In the genomic region with DNA sequence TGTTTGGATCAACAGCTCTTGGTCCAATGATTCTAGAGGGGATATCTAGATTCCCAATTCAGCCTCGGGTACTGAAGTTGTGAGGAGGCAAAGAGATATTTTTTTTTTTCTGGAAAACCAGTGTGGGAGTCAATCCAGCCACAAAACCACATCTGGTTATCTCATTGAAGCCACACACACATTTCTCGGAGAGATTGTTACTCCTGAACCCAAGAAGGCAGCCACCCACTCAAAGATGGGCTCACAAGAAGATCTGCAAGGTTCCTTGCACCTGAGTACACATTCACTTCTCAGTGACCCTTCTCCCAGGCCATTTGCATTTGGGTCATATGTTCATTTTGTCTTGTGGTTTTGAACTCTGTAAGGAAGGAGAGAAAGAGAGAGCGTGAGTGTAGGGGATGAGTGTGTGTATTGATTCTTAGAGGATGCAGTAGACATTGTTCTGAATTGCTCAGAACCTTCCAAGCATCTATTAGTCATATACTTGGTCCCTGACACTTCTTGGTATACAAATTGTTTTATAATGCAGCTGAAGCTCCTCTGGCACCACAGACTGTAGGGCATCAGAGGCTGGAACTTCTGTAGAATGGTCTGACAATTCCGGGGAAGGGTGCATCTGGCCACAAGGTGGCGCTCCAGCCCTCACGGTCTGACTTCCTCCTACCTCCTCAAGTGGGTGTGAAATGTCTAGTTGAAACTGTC, we compare ENCODE assay signal across 8 cellular contexts. TPM values are rescaled to one million over a fixed set of nuclear protein-coding genes. Genes with fewer than 3 reads are reported as not detected.
DNase-seq lines count a peak whose midpoint lies in the region; ATAC-seq and TF ChIP-seq lines count a peak whose summit lies in the region.

No MANE protein-coding gene starts in this region.

- DNase-seq in DMS53 treated with DMSO at 0.1 percent for 48 hours (lab: John Stamatoyannopoulos, UW; ENCODE audit: unreplicated experiment) (peak; percentile 26), Karpas-422 (peak; percentile 94), RWPE1 (ENCODE audit: low spot score) (peak; percentile 64), fibroblast of the aortic adventitia (ENCODE audit: low read depth) (peak; percentile 75), substantia nigra (lab: John Stamatoyannopoulos, UW) (peak in 48 of 49 donors; percentile 6 to 89 (median 54))

- CTCF ChIA-PET in RWPE1 (lab: Yijun Ruan, JAX), result interaction anchor here (0.6 to 1.5 kb wide), 12 partner anchors 10 to 1346 kb away, joined by 3 to 11 read pairs (median 4); no protein-coding TSS in a partner anchor

- H3K9me3 Mint-ChIP-seq in activated T-helper 17 cell treated with anti-CD3 and anti-CD28 coated beads, Interleukin-2, amount 50 U/mL, for 72 hours, result no peaks in the 10 kb centered on the region

- no peaks in the 10 kb centered on the region for H3K79me2 ChIP-seq in Karpas-422 (ENCODE audit: low read length)

- H3K4me1 ChIP-seq in Karpas-422 (ENCODE audit: low read length), result no peaks in the 10 kb centered on the region
- H3K4me1 ChIP-seq in neutrophil (ENCODE audit: control insufficient read depth in 1 of 2, insufficient read depth in 1 of 2, low read depth in 1 of 2, low read length in 1 of 2), result no peaks in the 10 kb centered on the region

- H3K36me3 Mint-ChIP-seq in activated T-helper 17 cell treated with anti-CD3 and anti-CD28 coated beads, Interleukin-2, amount 50 U/mL, for 72 hours (ENCODE audit: low read depth), result no peaks in the 10 kb centered on the region

- H3K27me3 Mint-ChIP-seq in activated T-helper 17 cell treated with anti-CD3 and anti-CD28 coated beads, Interleukin-2, amount 50 U/mL, for 72 hours, result peaks cover 16% of the 10 kb centered on the region

- H3K4me2 ChIP-seq in Karpas-422 (ENCODE audit: low read depth, low read length, poor library complexity, severe bottlenecking), result no peak overlapping the region

- peak overlapping the region; percentile 2 for H3K4me3 Mint-ChIP-seq in activated T-helper 17 cell treated with anti-CD3 and anti-CD28 coated beads, Interleukin-2, amount 50 U/mL, for 72 hours

- TF ChIP-seq CTCF in RWPE1 (conservative IDR thresholded peaks at IDR 0.05; ENCODE audit: low read depth) (peak; percentile 88), fibroblast of the aortic adventitia (IDR thresholded peaks at IDR 0.05; ENCODE audit: insufficient read depth, low read length) (peak; percentile 91), neutrophil (IDR thresholded peaks at IDR 0.05) (peak; percentile 78)

- POLR2A ChIA-PET in RWPE1 (lab: Yijun Ruan, JAX; ENCODE audit: low non-redundant PET), result no interaction called here

- H4K20me1 ChIP-seq in Karpas-422 (ENCODE audit: insufficient read depth, low read depth, low read length), result no peaks in the 10 kb centered on the region

- no peak overlapping the region for H3K27ac ChIP-seq in Karpas-422 (ENCODE audit: low read length)
- H3K27ac ChIP-seq in RWPE1, result no peak overlapping the region
- no peak overlapping the region for H3K27ac ChIP-seq in neutrophil
- H3K27ac ChIP-seq in substantia nigra (ENCODE audit: low read depth, low read length, poor library complexity, severe bottlenecking), result no peak overlapping the region

- H3K9me3 ChIP-seq in Karpas-422 (ENCODE audit: low read length) (no peaks in the 10 kb centered on the region), neutrophil (no peaks in the 10 kb centered on the region)

- no peak overlapping the region for H3K9ac ChIP-seq in Karpas-422 (ENCODE audit: low read length)

- no peak overlapping the region for H2AFZ ChIP-seq in Karpas-422 (ENCODE audit: low read length)

- H3K4me1 Mint-ChIP-seq in activated T-helper 17 cell treated with anti-CD3 and anti-CD28 coated beads, Interleukin-2, amount 50 U/mL, for 72 hours, result peaks cover 8% of the 10 kb centered on the region

- H3K27me3 ChIP-seq in Karpas-422 (ENCODE audit: low read length) (no peaks in the 10 kb centered on the region), neutrophil (no peaks in the 10 kb centered on the region)

- peak; percentile 86 for ATAC-seq in GM21576 (IDR thresholded peaks at IDR 0.05; ENCODE audit: unreplicated experiment)
- peak; percentile 93 for ATAC-seq in activated T-helper 17 cell treated with anti-CD3 and anti-CD28 coated beads, Interleukin-2, amount 50 U/mL, for 72 hours (replicated peaks)

- H3K27ac Mint-ChIP-seq in activated T-helper 17 cell treated with anti-CD3 and anti-CD28 coated beads, Interleukin-2, amount 50 U/mL, for 72 hours, result peak overlapping the region; percentile 18

- H3K4me3 ChIP-seq in Karpas-422 (ENCODE audit: low read length), result no peak overlapping the region
- no peak overlapping the region for H3K4me3 ChIP-seq in fibroblast of the aortic adventitia (ENCODE audit: low read depth, low read length)
- H3K4me3 ChIP-seq in neutrophil (ENCODE audit: low read depth in 1 of 2, low read length in 1 of 2), result no peak overlapping the region

- H3K36me3 ChIP-seq in Karpas-422 (ENCODE audit: insufficient read depth, low read length) (no peaks in the 10 kb centered on the region), neutrophil (no peaks in the 10 kb centered on the region)

- no peaks in the 10 kb centered on the region for H3K9me2 ChIP-seq in Karpas-422 (replicated peaks; ENCODE audit: insufficient read depth, low read length)

RNA-seq across cellular contexts. Expression of a gene that starts 39.3 kb away (rescaled TPM):
- total RNA-seq in Karpas-422 (2014; rRNA removed; shearing (Covaris generic); ENCODE audit: low replicate concordance), result 328 and 331 TPM in 2 replicates
- 100 to 1,000 TPM; 158 to 232 TPM for total RNA-seq in activated T-helper 17 cell treated with anti-CD3 and anti-CD28 coated beads, Interleukin-2, amount 50 U/mL, for 72 hours
- 96.7 and 157 TPM in 2 replicates for total RNA-seq in fibroblast of the aortic adventitia (ENCODE audit: low replicate concordance)

Comparison
In these comparisons a context has a peak if more than half of its experiments do, and no peak if none do; other contexts are left out.
1. DNase-seq: peak in every context shown above with its lines; median percentile 94 in Karpas-422; 75 in fibroblast of the aortic adventitia; 64 in RWPE1; 54 in substantia nigra; 26 in DMS53 treated with DMSO at 0.1 percent for 48 hours.